ENCODE assay signal across 1 cellular context in genomic region chr9:116149844-116150243, GRCh38.
TF ChIP-seq lines count a peak whose summit lies in the region.

No MANE protein-coding gene starts in this region.

TF ChIP-seq in K562, 482 proteins besides CTCF, POLR2A, EP300 and RAD21 (continued from another document):
- no peak for TF ChIP-seq SMARCC2 (IDR thresholded peaks at IDR 0.05; ENCODE audit: low read depth)
- no peak for TF ChIP-seq GABPB1 (CRISPR knock-in tag; IDR thresholded peaks at IDR 0.05)
- 0 out of 2 replicates have a peak, but pooled peaks have one; percentile 24 for TF ChIP-seq DEAF1 (CRISPR knock-in tag; IDR thresholded peaks at IDR 0.05)
- TF ChIP-seq ZNF280A (IDR thresholded peaks at IDR 0.05; ENCODE audit: low read depth, partially characterized antibody) = no peak
- TF ChIP-seq SMC3 (conservative IDR thresholded peaks at IDR 0.05; ENCODE audit: insufficient read depth, low read depth, low read length) = peak; percentile 69
- TF ChIP-seq L3MBTL2 (IDR thresholded peaks at IDR 0.05) = peak; percentile 43; the same call in 1 of the 2 replicates
- TF ChIP-seq NCOA2 (IDR thresholded peaks at IDR 0.05; ENCODE audit: partially characterized antibody in 2 of 2) = no peak
- TF ChIP-seq MTA2 (IDR thresholded peaks at IDR 0.05; ENCODE audit: low read depth) = no peak
- TF ChIP-seq TEAD1 (CRISPR knock-in tag; IDR thresholded peaks at IDR 0.05) = no peak
- no peak for TF ChIP-seq GABPB2 (CRISPR knock-in tag; conservative IDR thresholded peaks at IDR 0.05)
- no peak for TF ChIP-seq EGR1 (conservative IDR thresholded peaks at IDR 0.05)
- TF ChIP-seq CBX3 (IDR thresholded peaks at IDR 0.05; ENCODE audit: borderline replicate concordance in 1 of 2, low read length in 2 of 2) = no peak
- no peak for TF ChIP-seq TFAP4 (CRISPR knock-in tag; IDR thresholded peaks at IDR 0.05; ENCODE audit: borderline replicate concordance)
- no peak for TF ChIP-seq ZFX (CRISPR knock-in tag; IDR thresholded peaks at IDR 0.05)
- TF ChIP-seq HMG20A (CRISPR knock-in tag; conservative IDR thresholded peaks at IDR 0.05) = no peak
- TF ChIP-seq ZNF511 (CRISPR knock-in tag; IDR thresholded peaks at IDR 0.05) = no peak
- no peak for TF ChIP-seq PHB (CRISPR knock-in tag; IDR thresholded peaks at IDR 0.05)
- no peak for TF ChIP-seq SREBF2 (CRISPR knock-in tag; IDR thresholded peaks at IDR 0.05)
- TF ChIP-seq SOX6 (IDR thresholded peaks at IDR 0.05) = 0 out of 2 replicates have a peak, but pooled peaks have one; percentile 43
- no peak for TF ChIP-seq SIN3A (IDR thresholded peaks at IDR 0.05; ENCODE audit: borderline replicate concordance in 2 of 2, control insufficient read depth in 1 of 2, low read depth in 2 of 2, low read length in 2 of 2)
- no peak for TF ChIP-seq ZNF239 (CRISPR knock-in tag; IDR thresholded peaks at IDR 0.05)
- no peak for TF ChIP-seq POLR2AphosphoS2 (IDR thresholded peaks at IDR 0.05; ENCODE audit: low read length)
- TF ChIP-seq BHLHE40 (IDR thresholded peaks at IDR 0.05; ENCODE audit: low read length) = 0 out of 2 replicates have a peak, but pooled peaks have one; percentile 15
- TF ChIP-seq TRIM24 (IDR thresholded peaks at IDR 0.05) = no peak
- no peak for TF ChIP-seq HIVEP1 (CRISPR knock-in tag; IDR thresholded peaks at IDR 0.05)
- no peak for TF ChIP-seq FOXJ2 (tag; IDR thresholded peaks at IDR 0.05)
- no peak for TF ChIP-seq ZNF644 (tag; IDR thresholded peaks at IDR 0.05; ENCODE audit: low read depth)
- TF ChIP-seq NFXL1 (CRISPR knock-in tag; IDR thresholded peaks at IDR 0.05) = no peak
